ENCODE assay signal across 1 cellular context in the genomic region with DNA sequence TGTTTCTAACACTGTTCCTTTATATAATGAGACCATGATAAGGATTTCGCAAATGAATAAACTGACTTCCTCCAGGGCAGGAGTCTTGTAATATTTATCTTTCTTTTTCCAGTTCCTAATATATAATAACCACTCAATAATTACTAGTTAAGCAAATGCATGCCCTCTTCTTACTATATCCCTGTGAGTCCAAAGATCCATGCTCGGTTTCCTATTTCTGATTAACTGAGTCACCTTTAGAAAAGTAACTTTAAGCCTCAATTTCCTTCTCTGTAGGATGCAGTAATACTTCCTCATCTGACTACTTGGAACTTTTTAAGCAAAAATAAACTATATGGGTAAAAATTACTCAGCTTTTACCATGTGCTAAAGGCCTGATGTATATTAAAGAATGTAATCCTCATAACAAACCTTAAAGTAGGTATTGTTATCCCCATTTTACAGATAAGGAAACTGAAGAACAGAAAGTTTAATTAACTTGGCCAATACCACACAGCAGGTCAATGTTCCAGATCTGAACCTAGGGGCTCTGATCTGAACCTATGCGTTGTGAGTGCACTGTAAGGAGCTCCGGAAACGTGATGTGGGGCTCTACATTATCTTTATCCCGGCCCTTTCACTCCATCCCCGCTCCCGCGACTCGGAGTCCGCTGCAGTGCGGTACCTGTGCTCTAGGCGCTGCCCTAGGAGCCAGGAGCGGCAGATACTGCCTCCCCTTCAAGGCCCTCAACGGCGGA.
A peak's percentile ranks its signal among the peaks of the same experiment; 100 is the strongest.
TF ChIP-seq lines count a peak whose summit lies in the region.

No MANE protein-coding gene starts in this region.

TF ChIP-seq in HepG2, 621 proteins besides CTCF, POLR2A, EP300 and RAD21 (continued from another document):
- TF ChIP-seq, protein P1, sequence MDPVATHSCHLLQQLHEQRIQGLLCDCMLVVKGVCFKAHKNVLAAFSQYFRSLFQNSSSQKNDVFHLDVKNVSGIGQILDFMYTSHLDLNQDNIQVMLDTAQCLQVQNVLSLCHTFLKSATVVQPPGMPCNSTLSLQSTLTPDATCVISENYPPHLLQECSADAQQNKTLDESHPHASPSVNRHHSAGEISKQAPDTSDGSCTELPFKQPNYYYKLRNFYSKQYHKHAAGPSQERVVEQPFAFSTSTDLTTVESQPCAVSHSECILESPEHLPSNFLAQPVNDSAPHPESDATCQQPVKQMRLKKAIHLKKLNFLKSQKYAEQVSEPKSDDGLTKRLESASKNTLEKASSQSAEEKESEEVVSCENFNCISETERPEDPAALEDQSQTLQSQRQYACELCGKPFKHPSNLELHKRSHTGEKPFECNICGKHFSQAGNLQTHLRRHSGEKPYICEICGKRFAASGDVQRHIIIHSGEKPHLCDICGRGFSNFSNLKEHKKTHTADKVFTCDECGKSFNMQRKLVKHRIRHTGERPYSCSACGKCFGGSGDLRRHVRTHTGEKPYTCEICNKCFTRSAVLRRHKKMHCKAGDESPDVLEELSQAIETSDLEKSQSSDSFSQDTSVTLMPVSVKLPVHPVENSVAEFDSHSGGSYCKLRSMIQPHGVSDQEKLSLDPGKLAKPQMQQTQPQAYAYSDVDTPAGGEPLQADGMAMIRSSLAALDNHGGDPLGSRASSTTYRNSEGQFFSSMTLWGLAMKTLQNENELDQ (CRISPR knock-in tag; IDR thresholded peaks at IDR 0.05; ENCODE audit: borderline replicate concordance) = 0 out of 2 replicates have a peak, but pooled peaks have one; percentile 44
- TF ChIP-seq PITX1 (CRISPR knock-in tag; IDR thresholded peaks at IDR 0.05) (peak; percentile 41; the same call in 1 of the 2 replicates), NCOR1 (IDR thresholded peaks at IDR 0.05; ENCODE audit: borderline replicate concordance, low read length) (no peak), KDM5A (IDR thresholded peaks at IDR 0.05; ENCODE audit: borderline replicate concordance, low read length) (peak; percentile 84; the same call in 1 of the 2 replicates), ZNF407 (CRISPR knock-in tag; IDR thresholded peaks at IDR 0.05; ENCODE audit: not compliant biosample characterization) (no peak), ZNF577 (CRISPR knock-in tag; IDR thresholded peaks at IDR 0.05; ENCODE audit: borderline replicate concordance, low read depth) (0 out of 2 replicates have a peak, but pooled peaks have one; percentile 47), ZFP36L1 (CRISPR knock-in tag; IDR thresholded peaks at IDR 0.05) (peak; percentile 27; the same call in 1 of the 2 replicates), WIZ (CRISPR knock-in tag; IDR thresholded peaks at IDR 0.05) (0 out of 2 replicates have a peak, but pooled peaks have one; percentile 7)
- TF ChIP-seq, protein P2, sequence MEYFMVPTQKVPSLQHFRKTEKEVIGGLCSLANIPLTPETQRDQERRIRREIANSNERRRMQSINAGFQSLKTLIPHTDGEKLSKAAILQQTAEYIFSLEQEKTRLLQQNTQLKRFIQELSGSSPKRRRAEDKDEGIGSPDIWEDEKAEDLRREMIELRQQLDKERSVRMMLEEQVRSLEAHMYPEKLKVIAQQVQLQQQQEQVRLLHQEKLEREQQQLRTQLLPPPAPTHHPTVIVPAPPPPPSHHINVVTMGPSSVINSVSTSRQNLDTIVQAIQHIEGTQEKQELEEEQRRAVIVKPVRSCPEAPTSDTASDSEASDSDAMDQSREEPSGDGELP (IDR thresholded peaks at IDR 0.05; ENCODE audit: borderline replicate concordance, low read depth) = no peak
